10 cellular contexts compared by ENCODE assay signal in genomic region chr1:1302006-1302430, GRCh38. TPM values are rescaled to one million over a fixed set of nuclear protein-coding genes. Genes with fewer than 3 reads are reported as not detected.
DNase-seq lines count a peak whose midpoint lies in the region; ATAC-seq and TF ChIP-seq lines count a peak whose summit lies in the region.
"Had no signal": no experiment of that assay in that cellular context is flagged by ENCODE, and none has a peak within 500 bp of the region (broad histone marks: within the 10 kb centered on the region; RNA-seq: fewer than 3 reads in every experiment).

No MANE protein-coding gene starts in this region.

- H3K9me2 ChIP-seq in PC-9 (ENCODE audit: insufficient read depth), result no peaks in the 10 kb centered on the region

- TF ChIP-seq CTCF in heart right ventricle (IDR thresholded peaks at IDR 0.05) (peak in 8 of 9 donors; percentile 21 to 51 (median 38)), PC-9 (conservative IDR thresholded peaks at IDR 0.05) (peak; percentile 60; the same call in 1 of the 2 replicates), fibroblast of mammary gland (conservative IDR thresholded peaks at IDR 0.05; ENCODE audit: control insufficient read depth, insufficient read depth, low read depth, low read length) (peak; percentile 37), type B pancreatic cell (conservative IDR thresholded peaks at IDR 0.05) (peak; percentile 67), coronary artery (IDR thresholded peaks at IDR 0.05) (no peak)

- DNase-seq in heart right ventricle, result no peak
- no peak for DNase-seq in left cardiac atrium
- DNase-seq in PC-9, result no peak
- no peak for DNase-seq in fibroblast of mammary gland (ENCODE audit: low read depth)
- no peak for DNase-seq in type B pancreatic cell (ENCODE audit: extremely low spot score, unreplicated experiment)
- DNase-seq in coronary artery (ENCODE audit: low spot score), result no peak
- DNase-seq in retina, result no peak
- no peak for DNase-seq in DMS53 (lab: John Stamatoyannopoulos, UW)
- DNase-seq: hypothalamus, nucleus accumbens had no signal

- H2AFZ ChIP-seq in PC-9, result no peak overlapping the region

- POLR2A ChIA-PET in PC-9 (lab: Charles Lee; ENCODE audit: unreplicated experiment), result no interaction called here

- peaks cover 13% of the 10 kb centered on the region; the same call in 1 of the 2 replicates for H3K79me2 ChIP-seq in PC-9 (ENCODE audit: low read depth)

- H3K4me1 ChIP-seq in heart right ventricle, result peaks cover 23 to 42% (median 34%) of the 10 kb centered on the region in 9 donors
- H3K4me1 ChIP-seq in PC-9 (replicated peaks; ENCODE audit: insufficient read depth), result peaks cover 26% of the 10 kb centered on the region

- H3K36me3 ChIP-seq in heart right ventricle, result peaks cover 0 to 27% (median 0%) of the 10 kb centered on the region in 9 donors
- H3K36me3 ChIP-seq in PC-9 (ENCODE audit: low read depth), result no peaks in the 10 kb centered on the region

- H3K9me3 ChIP-seq in heart right ventricle, result no peaks in the 10 kb centered on the region
- no peaks in the 10 kb centered on the region for H3K9me3 ChIP-seq in PC-9 (ENCODE audit: insufficient read depth, low read depth)

- H3K27ac ChIP-seq in heart right ventricle (no peak overlapping the region), PC-9 (no peak overlapping the region), coronary artery (no peak overlapping the region)

- no peak overlapping the region for H3K4me2 ChIP-seq in PC-9

- CTCF ChIA-PET in PC-9 (lab: Charles Lee), result no interaction called here

- 92 to 95% methylated on average over 9 of the region's 9 CpGs for WGBS in heart right ventricle, 2 donors

- no peaks in the 10 kb centered on the region for H3K27me3 Mint-ChIP-seq in type B pancreatic cell

- no TSS peak for BruUV-seq in PC-9 (replicated peaks; lab: Mats Ljungman, UMichigan)

- H3K4me1 Mint-ChIP-seq in type B pancreatic cell (ENCODE audit: unreplicated experiment), result peaks cover 15% of the 10 kb centered on the region

- H3K4me3 Mint-ChIP-seq in type B pancreatic cell, result no peak overlapping the region

- H3K27me3 ChIP-seq in heart right ventricle (no peaks in the 10 kb centered on the region), PC-9 (ENCODE audit: insufficient read depth, low read depth) (no peaks in the 10 kb centered on the region)

- peaks cover 4% of the 10 kb centered on the region; the same call in 1 of the 2 replicates for H4K20me1 ChIP-seq in PC-9 (ENCODE audit: insufficient read depth)

- no peak overlapping the region for H3K27ac Mint-ChIP-seq in type B pancreatic cell

- intact Hi-C loops in heart right ventricle (cut with DNase I), result no loop called here
- intact Hi-C loops in left cardiac atrium (cut with DNase I), result no loop called here
- intact Hi-C loops in PC-9 (cut with micrococcal nuclease; ENCODE audit: unreplicated experiment), result loop anchor here (10.0 kb wide), 2 partner anchors 203 to 297 kb away; partner anchors contain the start of gene HES4

- ATAC-seq in heart right ventricle (no peak), left cardiac atrium (no peak)

- no peaks in the 10 kb centered on the region for H3K36me3 Mint-ChIP-seq in type B pancreatic cell

- H3K4me3 ChIP-seq in heart right ventricle (no peak overlapping the region), PC-9 (no peak overlapping the region), fibroblast of mammary gland (ENCODE audit: control insufficient read depth, low read depth, low read length) (no peak overlapping the region), coronary artery (no peak overlapping the region)

- H3K9me3 Mint-ChIP-seq in type B pancreatic cell, result no peaks in the 10 kb centered on the region

- peaks cover 16% of the 10 kb centered on the region; the same call in 1 of the 2 replicates for H3F3A ChIP-seq in PC-9 (ENCODE audit: insufficient read depth, low read depth)

RNA-seq across cellular contexts. Expression of gene ACAP3, which starts 5.7 kb away (rescaled TPM):
- total RNA-seq in heart right ventricle (10 to 100 TPM; 24.1 to 60.0 (median 30.4) TPM), left cardiac atrium (10 to 100 TPM; 36.2 to 46.7 TPM), PC-9 (2021) (53.5 and 54.8 TPM in 2 replicates), type B pancreatic cell (ENCODE audit: low replicate concordance) (93.9 and 103 TPM in 2 replicates)
- polyA plus RNA-seq in heart right ventricle, result 100 to 1,000 TPM in 1 of 2 donors, 10 to 100 TPM in 1; 22.2 to 152 TPM

RNA-seq across cellular contexts. Expression of gene PUSL1, which starts 6.4 kb away (rescaled TPM):
- total RNA-seq in heart right ventricle (10 to 100 TPM in 3 of 10 donors, 1 to 10 TPM in 7; 5.6 to 11.9 (median 8.2) TPM), left cardiac atrium (10 to 100 TPM; 11.4 to 12.2 TPM), PC-9 (2021) (18.0 and 18.9 TPM in 2 replicates), type B pancreatic cell (ENCODE audit: low replicate concordance) (20.4 and 25.5 TPM in 2 replicates)
- 10 to 100 TPM; 16.0 to 17.8 TPM for polyA plus RNA-seq in heart right ventricle

RNA-seq across cellular contexts. Expression of gene SCNN1D, which starts 21.8 kb away (rescaled TPM):
- total RNA-seq in heart right ventricle (1 to 10 TPM; 1.0 to 5.4 (median 2.7) TPM), left cardiac atrium (1 to 10 TPM; 3.5 to 4.1 TPM), PC-9 (2021) (4.2 and 4.3 TPM in 2 replicates), type B pancreatic cell (ENCODE audit: low replicate concordance) (2.7 and 13.5 TPM in 2 replicates)
- polyA plus RNA-seq in heart right ventricle, result 10 to 100 TPM in 1 of 2 donors, 1 to 10 TPM in 1; 1.0 to 22.5 TPM

RNA-seq across cellular contexts. Expression of gene INTS11, which starts 22.4 kb away (rescaled TPM):
- total RNA-seq in heart right ventricle (10 to 100 TPM; 44.7 to 91.7 (median 56.6) TPM), left cardiac atrium (10 to 100 TPM; 48.5 to 60.0 TPM), PC-9 (2021) (130 and 150 TPM in 2 replicates), type B pancreatic cell (ENCODE audit: low replicate concordance) (127 and 138 TPM in 2 replicates)
- 100 to 1,000 TPM in 1 of 2 donors, 10 to 100 TPM in 1; 92.6 to 269 TPM for polyA plus RNA-seq in heart right ventricle

RNA-seq across cellular contexts. Expression of gene CPTP, which starts 22.6 kb away (rescaled TPM):
- total RNA-seq in heart right ventricle (100 to 1,000 TPM in 1 of 10 donors, 10 to 100 TPM in 9; 49.4 to 126 (median 65.4) TPM), left cardiac atrium (10 to 100 TPM; 31.8 to 32.5 TPM), PC-9 (2021) (33.7 and 37.0 TPM in 2 replicates), type B pancreatic cell (ENCODE audit: low replicate concordance) (24.2 and 28.5 TPM in 2 replicates)
- polyA plus RNA-seq in heart right ventricle, result 100 to 1,000 TPM in 1 of 2 donors, 10 to 100 TPM in 1; 55.3 to 222 TPM
